ENCODE assay signal across 1 cellular context in the genomic region with DNA sequence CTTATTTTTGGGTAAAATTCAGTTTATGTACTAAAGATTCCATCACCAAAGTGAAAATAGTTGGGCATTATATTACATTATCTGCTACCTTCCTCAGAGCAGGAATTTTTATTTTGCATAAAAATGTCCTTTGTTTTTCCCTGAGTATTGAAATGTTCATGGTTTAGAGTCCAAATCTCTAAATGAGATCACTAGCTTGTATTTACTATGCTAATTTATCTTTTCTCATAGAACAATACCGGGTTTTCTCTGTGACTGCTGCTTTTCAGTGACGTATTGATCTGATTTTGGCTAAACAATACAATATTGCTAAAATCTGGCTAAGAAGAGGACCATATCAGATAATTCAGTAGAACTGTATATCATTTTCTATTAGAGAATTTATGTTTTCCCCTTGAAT.
TF ChIP-seq lines count a peak whose summit lies in the region.

No MANE protein-coding gene starts in this region.

TF ChIP-seq in GM23338, 12 proteins besides CTCF, POLR2A, EP300 and RAD21 (continued from another document):
- TF ChIP-seq ZNF114 (CRISPR knock-in tag; IDR thresholded peaks at IDR 0.05), result no peak
- TF ChIP-seq CREB1 (CRISPR knock-in tag; IDR thresholded peaks at IDR 0.05; ENCODE audit: low read depth), result no peak
- TF ChIP-seq, protein P1, sequence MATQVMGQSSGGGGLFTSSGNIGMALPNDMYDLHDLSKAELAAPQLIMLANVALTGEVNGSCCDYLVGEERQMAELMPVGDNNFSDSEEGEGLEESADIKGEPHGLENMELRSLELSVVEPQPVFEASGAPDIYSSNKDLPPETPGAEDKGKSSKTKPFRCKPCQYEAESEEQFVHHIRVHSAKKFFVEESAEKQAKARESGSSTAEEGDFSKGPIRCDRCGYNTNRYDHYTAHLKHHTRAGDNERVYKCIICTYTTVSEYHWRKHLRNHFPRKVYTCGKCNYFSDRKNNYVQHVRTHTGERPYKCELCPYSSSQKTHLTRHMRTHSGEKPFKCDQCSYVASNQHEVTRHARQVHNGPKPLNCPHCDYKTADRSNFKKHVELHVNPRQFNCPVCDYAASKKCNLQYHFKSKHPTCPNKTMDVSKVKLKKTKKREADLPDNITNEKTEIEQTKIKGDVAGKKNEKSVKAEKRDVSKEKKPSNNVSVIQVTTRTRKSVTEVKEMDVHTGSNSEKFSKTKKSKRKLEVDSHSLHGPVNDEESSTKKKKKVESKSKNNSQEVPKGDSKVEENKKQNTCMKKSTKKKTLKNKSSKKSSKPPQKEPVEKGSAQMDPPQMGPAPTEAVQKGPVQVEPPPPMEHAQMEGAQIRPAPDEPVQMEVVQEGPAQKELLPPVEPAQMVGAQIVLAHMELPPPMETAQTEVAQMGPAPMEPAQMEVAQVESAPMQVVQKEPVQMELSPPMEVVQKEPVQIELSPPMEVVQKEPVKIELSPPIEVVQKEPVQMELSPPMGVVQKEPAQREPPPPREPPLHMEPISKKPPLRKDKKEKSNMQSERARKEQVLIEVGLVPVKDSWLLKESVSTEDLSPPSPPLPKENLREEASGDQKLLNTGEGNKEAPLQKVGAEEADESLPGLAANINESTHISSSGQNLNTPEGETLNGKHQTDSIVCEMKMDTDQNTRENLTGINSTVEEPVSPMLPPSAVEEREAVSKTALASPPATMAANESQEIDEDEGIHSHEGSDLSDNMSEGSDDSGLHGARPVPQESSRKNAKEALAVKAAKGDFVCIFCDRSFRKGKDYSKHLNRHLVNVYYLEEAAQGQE (IDR thresholded peaks at IDR 0.05; ENCODE audit: unreplicated experiment), result no peak
